ENCODE assay signal across 1 cellular context in genomic region chr10:96831867-96832720, GRCh38.
TF ChIP-seq lines count a peak whose summit lies in the region.

TSS of gene LCOR (plus strand) at chr10:96832298. CDS start at chr10:96949058, 116,760 bp downstream.

TF ChIP-seq in HEK293, 187 proteins besides CTCF, POLR2A, EP300 and RAD21 (continued from another document and continues in another):
- TF ChIP-seq ZNF157 (tag by site-specific recombination; IDR thresholded peaks at IDR 0.05): no peak
- no peak for TF ChIP-seq ZFP69B (tag by site-specific recombination; IDR thresholded peaks at IDR 0.05)
- TF ChIP-seq, protein P1, sequence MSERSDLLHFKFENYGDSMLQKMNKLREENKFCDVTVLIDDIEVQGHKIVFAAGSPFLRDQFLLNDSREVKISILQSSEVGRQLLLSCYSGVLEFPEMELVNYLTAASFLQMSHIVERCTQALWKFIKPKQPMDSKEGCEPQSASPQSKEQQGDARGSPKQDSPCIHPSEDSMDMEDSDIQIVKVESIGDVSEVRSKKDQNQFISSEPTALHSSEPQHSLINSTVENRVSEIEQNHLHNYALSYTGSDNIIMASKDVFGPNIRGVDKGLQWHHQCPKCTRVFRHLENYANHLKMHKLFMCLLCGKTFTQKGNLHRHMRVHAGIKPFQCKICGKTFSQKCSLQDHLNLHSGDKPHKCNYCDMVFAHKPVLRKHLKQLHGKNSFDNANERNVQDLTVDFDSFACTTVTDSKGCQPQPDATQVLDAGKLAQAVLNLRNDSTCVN (tag by site-specific recombination; optimal IDR thresholded peaks at IDR 0.05): peak; percentile 48
- 0 out of 2 replicates have a peak, but pooled peaks have one; percentile 5 for TF ChIP-seq EGR2 (tag by site-specific recombination; IDR thresholded peaks at IDR 0.05; ENCODE audit: low read depth)
- TF ChIP-seq, protein P2, sequence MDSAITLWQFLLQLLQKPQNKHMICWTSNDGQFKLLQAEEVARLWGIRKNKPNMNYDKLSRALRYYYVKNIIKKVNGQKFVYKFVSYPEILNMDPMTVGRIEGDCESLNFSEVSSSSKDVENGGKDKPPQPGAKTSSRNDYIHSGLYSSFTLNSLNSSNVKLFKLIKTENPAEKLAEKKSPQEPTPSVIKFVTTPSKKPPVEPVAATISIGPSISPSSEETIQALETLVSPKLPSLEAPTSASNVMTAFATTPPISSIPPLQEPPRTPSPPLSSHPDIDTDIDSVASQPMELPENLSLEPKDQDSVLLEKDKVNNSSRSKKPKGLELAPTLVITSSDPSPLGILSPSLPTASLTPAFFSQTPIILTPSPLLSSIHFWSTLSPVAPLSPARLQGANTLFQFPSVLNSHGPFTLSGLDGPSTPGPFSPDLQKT (IDR thresholded peaks at IDR 0.05; ENCODE audit: borderline replicate concordance, low read depth, low read length): no peak
- TF ChIP-seq ZBTB17 (tag by site-specific recombination; IDR thresholded peaks at IDR 0.05): no peak
- no peak for TF ChIP-seq ZNF670 (tag by site-specific recombination; IDR thresholded peaks at IDR 0.05; ENCODE audit: low read depth)
- TF ChIP-seq KLF10 (tag by site-specific recombination; IDR thresholded peaks at IDR 0.05): peak; percentile 58
- TF ChIP-seq ZNF248 (tag by site-specific recombination; IDR thresholded peaks at IDR 0.05): no peak
- no peak for TF ChIP-seq ZNF830 (tag by site-specific recombination; IDR thresholded peaks at IDR 0.05; ENCODE audit: low read depth)
- TF ChIP-seq HOXD13 (CRISPR knock-in tag; IDR thresholded peaks at IDR 0.05; ENCODE audit: borderline replicate concordance): no peak
- TF ChIP-seq ZNF311 (tag by site-specific recombination; IDR thresholded peaks at IDR 0.05; ENCODE audit: borderline replicate concordance): no peak
- no peak for TF ChIP-seq ZNF140 (tag by site-specific recombination; IDR thresholded peaks at IDR 0.05)
- TF ChIP-seq RBAK (tag by site-specific recombination; IDR thresholded peaks at IDR 0.05): no peak
- TF ChIP-seq ZNF10 (tag by site-specific recombination; IDR thresholded peaks at IDR 0.05): no peak
- TF ChIP-seq, protein P3, sequence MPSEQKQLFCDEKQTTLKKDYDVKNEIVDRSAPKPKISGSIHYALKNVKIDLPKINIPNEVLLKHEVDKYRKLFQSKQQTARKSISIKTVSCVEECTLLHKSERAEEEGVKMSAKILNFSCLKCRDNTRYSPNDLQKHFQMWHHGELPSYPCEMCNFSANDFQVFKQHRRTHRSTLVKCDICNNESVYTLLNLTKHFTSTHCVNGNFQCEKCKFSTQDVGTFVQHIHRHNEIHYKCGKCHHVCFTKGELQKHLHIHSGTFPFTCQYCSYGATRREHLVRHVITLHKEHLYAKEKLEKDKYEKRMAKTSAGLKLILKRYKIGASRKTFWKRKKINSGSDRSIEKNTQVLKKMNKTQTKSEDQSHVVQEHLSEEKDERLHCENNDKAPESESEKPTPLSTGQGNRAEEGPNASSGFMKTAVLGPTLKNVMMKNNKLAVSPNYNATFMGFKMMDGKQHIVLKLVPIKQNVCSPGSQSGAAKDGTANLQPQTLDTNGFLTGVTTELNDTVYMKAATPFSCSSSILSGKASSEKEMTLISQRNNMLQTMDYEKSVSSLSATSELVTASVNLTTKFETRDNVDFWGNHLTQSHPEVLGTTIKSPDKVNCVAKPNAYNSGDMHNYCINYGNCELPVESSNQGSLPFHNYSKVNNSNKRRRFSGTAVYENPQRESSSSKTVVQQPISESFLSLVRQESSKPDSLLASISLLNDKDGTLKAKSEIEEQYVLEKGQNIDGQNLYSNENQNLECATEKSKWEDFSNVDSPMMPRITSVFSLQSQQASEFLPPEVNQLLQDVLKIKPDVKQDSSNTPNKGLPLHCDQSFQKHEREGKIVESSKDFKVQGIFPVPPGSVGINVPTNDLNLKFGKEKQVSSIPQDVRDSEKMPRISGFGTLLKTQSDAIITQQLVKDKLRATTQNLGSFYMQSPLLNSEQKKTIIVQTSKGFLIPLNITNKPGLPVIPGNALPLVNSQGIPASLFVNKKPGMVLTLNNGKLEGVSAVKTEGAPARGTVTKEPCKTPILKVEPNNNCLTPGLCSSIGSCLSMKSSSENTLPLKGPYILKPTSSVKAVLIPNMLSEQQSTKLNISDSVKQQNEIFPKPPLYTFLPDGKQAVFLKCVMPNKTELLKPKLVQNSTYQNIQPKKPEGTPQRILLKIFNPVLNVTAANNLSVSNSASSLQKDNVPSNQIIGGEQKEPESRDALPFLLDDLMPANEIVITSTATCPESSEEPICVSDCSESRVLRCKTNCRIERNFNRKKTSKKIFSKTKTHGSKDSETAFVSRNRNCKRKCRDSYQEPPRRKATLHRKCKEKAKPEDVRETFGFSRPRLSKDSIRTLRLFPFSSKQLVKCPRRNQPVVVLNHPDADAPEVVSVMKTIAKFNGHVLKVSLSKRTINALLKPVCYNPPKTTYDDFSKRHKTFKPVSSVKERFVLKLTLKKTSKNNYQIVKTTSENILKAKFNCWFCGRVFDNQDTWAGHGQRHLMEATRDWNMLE (tag by site-specific recombination; conservative IDR thresholded peaks at IDR 0.05; ENCODE audit: low read depth): no peak
- TF ChIP-seq, protein P4, sequence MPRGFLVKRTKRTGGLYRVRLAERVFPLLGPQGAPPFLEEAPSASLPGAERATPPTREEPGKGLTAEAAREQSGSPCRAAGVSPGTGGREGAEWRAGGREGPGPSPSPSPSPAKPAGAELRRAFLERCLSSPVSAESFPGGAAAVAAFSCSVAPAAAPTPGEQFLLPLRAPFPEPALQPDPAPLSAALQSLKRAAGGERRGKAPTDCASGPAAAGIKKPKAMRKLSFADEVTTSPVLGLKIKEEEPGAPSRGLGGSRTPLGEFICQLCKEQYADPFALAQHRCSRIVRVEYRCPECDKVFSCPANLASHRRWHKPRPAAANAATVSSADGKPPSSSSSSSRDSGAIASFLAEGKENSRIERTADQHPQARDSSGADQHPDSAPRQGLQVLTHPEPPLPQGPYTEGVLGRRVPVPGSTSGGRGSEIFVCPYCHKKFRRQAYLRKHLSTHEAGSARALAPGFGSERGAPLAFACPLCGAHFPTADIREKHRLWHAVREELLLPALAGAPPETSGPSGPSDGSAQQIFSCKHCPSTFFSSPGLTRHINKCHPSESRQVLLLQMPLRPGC (tag by site-specific recombination; IDR thresholded peaks at IDR 0.05): 0 out of 2 replicates have a peak, but pooled peaks have one; percentile 23
- TF ChIP-seq BCL11A (tag by site-specific recombination; IDR thresholded peaks at IDR 0.05; ENCODE audit: low read depth): no peak
- no peak for TF ChIP-seq PRDM10 (tag by site-specific recombination; IDR thresholded peaks at IDR 0.05)
- TF ChIP-seq SCRT2 (tag by site-specific recombination; IDR thresholded peaks at IDR 0.05): peak; percentile 96
- TF ChIP-seq KLF1 (tag by site-specific recombination; IDR thresholded peaks at IDR 0.05): peak; percentile 54; the same call in 1 of the 2 replicates
- no peak for TF ChIP-seq ZNF639 (tag by site-specific recombination; IDR thresholded peaks at IDR 0.05)
- TF ChIP-seq ZFP41 (tag by site-specific recombination; IDR thresholded peaks at IDR 0.05; ENCODE audit: borderline replicate concordance): no peak
- no peak for TF ChIP-seq SALL2 (tag by site-specific recombination; IDR thresholded peaks at IDR 0.05; ENCODE audit: borderline replicate concordance)
- no peak for TF ChIP-seq ZNF202 (tag by site-specific recombination; IDR thresholded peaks at IDR 0.05; ENCODE audit: borderline replicate concordance)
- no peak for TF ChIP-seq ZNF138 (tag by site-specific recombination; IDR thresholded peaks at IDR 0.05; ENCODE audit: borderline replicate concordance)
- TF ChIP-seq, protein P5, sequence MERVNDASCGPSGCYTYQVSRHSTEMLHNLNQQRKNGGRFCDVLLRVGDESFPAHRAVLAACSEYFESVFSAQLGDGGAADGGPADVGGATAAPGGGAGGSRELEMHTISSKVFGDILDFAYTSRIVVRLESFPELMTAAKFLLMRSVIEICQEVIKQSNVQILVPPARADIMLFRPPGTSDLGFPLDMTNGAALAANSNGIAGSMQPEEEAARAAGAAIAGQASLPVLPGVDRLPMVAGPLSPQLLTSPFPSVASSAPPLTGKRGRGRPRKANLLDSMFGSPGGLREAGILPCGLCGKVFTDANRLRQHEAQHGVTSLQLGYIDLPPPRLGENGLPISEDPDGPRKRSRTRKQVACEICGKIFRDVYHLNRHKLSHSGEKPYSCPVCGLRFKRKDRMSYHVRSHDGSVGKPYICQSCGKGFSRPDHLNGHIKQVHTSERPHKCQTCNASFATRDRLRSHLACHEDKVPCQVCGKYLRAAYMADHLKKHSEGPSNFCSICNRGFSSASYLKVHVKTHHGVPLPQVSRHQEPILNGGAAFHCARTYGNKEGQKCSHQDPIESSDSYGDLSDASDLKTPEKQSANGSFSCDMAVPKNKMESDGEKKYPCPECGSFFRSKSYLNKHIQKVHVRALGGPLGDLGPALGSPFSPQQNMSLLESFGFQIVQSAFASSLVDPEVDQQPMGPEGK (tag by site-specific recombination; IDR thresholded peaks at IDR 0.05): peak; percentile 66
- no peak for TF ChIP-seq ZBTB48 (tag by site-specific recombination; IDR thresholded peaks at IDR 0.05)
- TF ChIP-seq ZNF571 (tag by site-specific recombination; IDR thresholded peaks at IDR 0.05): no peak
- TF ChIP-seq ZNF514 (tag by site-specific recombination; IDR thresholded peaks at IDR 0.05): no peak
- no peak for TF ChIP-seq ZNF341 (tag by site-specific recombination; IDR thresholded peaks at IDR 0.05; ENCODE audit: low read depth)
- no peak for TF ChIP-seq ZNF354C (tag by site-specific recombination; IDR thresholded peaks at IDR 0.05; ENCODE audit: borderline replicate concordance, low read depth)
- 0 out of 2 replicates have a peak, but pooled peaks have one; percentile 21 for TF ChIP-seq HIC1 (tag by site-specific recombination; IDR thresholded peaks at IDR 0.05)
- no peak for TF ChIP-seq ZNF623 (tag by site-specific recombination; IDR thresholded peaks at IDR 0.05)
- TF ChIP-seq WT1 (tag by site-specific recombination; IDR thresholded peaks at IDR 0.05): peak; percentile 29; the same call in 1 of the 2 replicates
- TF ChIP-seq, protein P6, sequence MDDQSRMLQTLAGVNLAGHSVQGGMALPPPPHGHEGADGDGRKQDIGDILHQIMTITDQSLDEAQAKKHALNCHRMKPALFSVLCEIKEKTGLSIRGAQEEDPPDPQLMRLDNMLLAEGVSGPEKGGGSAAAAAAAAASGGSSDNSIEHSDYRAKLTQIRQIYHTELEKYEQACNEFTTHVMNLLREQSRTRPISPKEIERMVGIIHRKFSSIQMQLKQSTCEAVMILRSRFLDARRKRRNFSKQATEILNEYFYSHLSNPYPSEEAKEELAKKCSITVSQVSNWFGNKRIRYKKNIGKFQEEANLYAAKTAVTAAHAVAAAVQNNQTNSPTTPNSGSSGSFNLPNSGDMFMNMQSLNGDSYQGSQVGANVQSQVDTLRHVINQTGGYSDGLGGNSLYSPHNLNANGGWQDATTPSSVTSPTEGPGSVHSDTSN (CRISPR knock-in tag; IDR thresholded peaks at IDR 0.05): no peak
- TF ChIP-seq ZNF549 (tag by site-specific recombination; IDR thresholded peaks at IDR 0.05): no peak
- TF ChIP-seq PRDM1 (tag by site-specific recombination; IDR thresholded peaks at IDR 0.05): no peak
- TF ChIP-seq ZSCAN16 (tag by site-specific recombination; IDR thresholded peaks at IDR 0.05): no peak
- no peak for TF ChIP-seq ZNF621 (tag by site-specific recombination; IDR thresholded peaks at IDR 0.05)
- peak; percentile 74; the same call in 1 of the 2 replicates for TF ChIP-seq YY2 (tag by site-specific recombination; IDR thresholded peaks at IDR 0.05)
- no peak for TF ChIP-seq ZNF24 (tag by site-specific recombination; IDR thresholded peaks at IDR 0.05)
- no peak for TF ChIP-seq ZNF596 (tag by site-specific recombination; IDR thresholded peaks at IDR 0.05)
- no peak for TF ChIP-seq FEZF1 (tag by site-specific recombination; IDR thresholded peaks at IDR 0.05)
- TF ChIP-seq ZNF521 (tag by site-specific recombination; IDR thresholded peaks at IDR 0.05): no peak
